In the genomic region with DNA sequence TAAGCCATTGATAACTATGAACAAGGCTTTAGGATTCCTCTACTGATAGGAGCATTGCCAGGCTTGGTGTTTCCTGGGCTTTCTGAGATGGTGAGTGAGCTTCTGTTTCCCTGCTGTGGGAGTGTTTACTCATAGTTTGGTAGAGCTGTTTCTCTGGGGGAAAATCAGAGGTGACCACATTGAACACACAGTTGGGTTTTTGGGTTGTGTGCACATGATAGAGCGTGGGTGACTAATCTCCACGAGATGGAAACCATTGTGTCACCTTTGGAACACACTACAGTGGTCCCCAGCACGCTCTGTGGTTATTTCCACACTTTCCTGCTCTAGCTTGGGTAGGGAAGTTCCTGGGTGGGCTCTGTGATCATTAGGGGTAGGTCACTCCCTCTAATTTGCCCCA, we compare ENCODE assay signal across 12 cellular contexts. TPM values are rescaled to one million over a fixed set of nuclear protein-coding genes. Genes with fewer than 3 reads are reported as not detected.
DNase-seq lines count a peak whose midpoint lies in the region; ATAC-seq and TF ChIP-seq lines count a peak whose summit lies in the region.
"Had no signal": no experiment of that assay in that cellular context is flagged by ENCODE, and none has a peak within 500 bp of the region (broad histone marks: within the 10 kb centered on the region; RNA-seq: fewer than 3 reads in every experiment).

No MANE protein-coding gene starts in this region.

- H3K9ac ChIP-seq in adipocyte (ENCODE audit: low read length) (peak overlapping the region; percentile 61), smooth muscle cell (ENCODE audit: low read depth) (no peak overlapping the region)

- H4K20me1 ChIP-seq in smooth muscle cell (ENCODE audit: low read depth) = peaks cover 23% of the 10 kb centered on the region

- TF ChIP-seq CTCF in right atrium auricular region (IDR thresholded peaks at IDR 0.05) = no peak
- TF ChIP-seq CTCF in smooth muscle cell (IDR thresholded peaks at IDR 0.05; ENCODE audit: borderline replicate concordance, insufficient read depth, poor library complexity, severe bottlenecking) = no peak
- no peak for TF ChIP-seq CTCF in vagina (IDR thresholded peaks at IDR 0.05)
- TF ChIP-seq CTCF in GM10266 (IDR thresholded peaks at IDR 0.05; ENCODE audit: control insufficient read depth, insufficient read depth, low read depth, missing control alignments) = no peak

- H3K36me3 ChIP-seq in right atrium auricular region (peaks cover 23% of the 10 kb centered on the region), adipocyte (ENCODE audit: control insufficient read depth, insufficient read depth, low read length, severe bottlenecking) (peaks cover 53% of the 10 kb centered on the region), smooth muscle cell (ENCODE audit: low read depth) (no peaks in the 10 kb centered on the region), vagina (peaks cover 0 to 5% of the 10 kb centered on the region in 2 donors)

- H3K9me3 ChIP-seq in right atrium auricular region = peaks cover 0 to 43% of the 10 kb centered on the region in 2 donors
- H3K9me3 ChIP-seq in adipocyte (ENCODE audit: control insufficient read depth, low read length) = peaks cover 27% of the 10 kb centered on the region
- peaks cover 5% of the 10 kb centered on the region for H3K9me3 ChIP-seq in smooth muscle cell (replicated peaks; ENCODE audit: low read depth)
- no peaks in the 10 kb centered on the region for H3K9me3 ChIP-seq in vagina

- no peak overlapping the region for H2AFZ ChIP-seq in smooth muscle cell (ENCODE audit: low read depth)

- 61% methylated on average over 3 of the region's 3 CpGs for WGBS in smooth muscle cell (ENCODE audit: low lambda C conversion rate)

- H3K79me2 ChIP-seq in smooth muscle cell (ENCODE audit: low read depth) = peaks cover 97% of the 10 kb centered on the region

- H3K27ac ChIP-seq in right atrium auricular region (peak overlapping the region; percentile 11 to 58), smooth muscle cell (ENCODE audit: low read depth) (peak overlapping the region; percentile 42), vagina (peak overlapping the region; percentile 94)

- intact Hi-C loops in cardiac septum (cut with DNase I) (no loop called here), vagina (cut with DNase I) (no loop called here)

- H3K27me3 ChIP-seq in right atrium auricular region = no peaks in the 10 kb centered on the region
- no peaks in the 10 kb centered on the region for H3K27me3 ChIP-seq in adipocyte (replicated peaks; ENCODE audit: control insufficient read depth, insufficient read depth, low read length)
- no peaks in the 10 kb centered on the region for H3K27me3 ChIP-seq in smooth muscle cell (ENCODE audit: low read depth)
- H3K27me3 ChIP-seq in vagina = no peaks in the 10 kb centered on the region

- DNase-seq in right atrium auricular region (ENCODE audit: low spot score) = peak; percentile 73
- DNase-seq in cardiac septum (ENCODE audit: low spot score) = no peak
- DNase-seq in adipocyte (ENCODE audit: low read depth) = no peak
- no peak for DNase-seq in smooth muscle cell (lab: John Stamatoyannopoulos, UW; ENCODE audit: unreplicated experiment)
- no peak for DNase-seq in vagina (ENCODE audit: extremely low spot score in 2 of 2)
- DNase-seq in NCI-H1092 treated with DMSO at 0.1 percent for 48 hours (lab: John Stamatoyannopoulos, UW) = no peak
- no peak for DNase-seq in GM10266 (ENCODE audit: extremely low spot score)
- DNase-seq: endodermal cell, occipital lobe, substantia nigra had no signal

- no peak for ATAC-seq in HG03039 (IDR thresholded peaks at IDR 0.05; ENCODE audit: unreplicated experiment)

- H3K4me3 ChIP-seq in right atrium auricular region (no peak overlapping the region), adipocyte (ENCODE audit: low read length) (peak overlapping the region; percentile 97), smooth muscle cell (no peak overlapping the region), vagina (no peak overlapping the region)

- peaks cover 3% of the 10 kb centered on the region for H3F3A ChIP-seq in smooth muscle cell (ENCODE audit: low read depth)

- no peak for TF ChIP-seq POLR2A in vagina (IDR thresholded peaks at IDR 0.05)

- H3K4me1 ChIP-seq in right atrium auricular region (peaks cover 0 to 28% of the 10 kb centered on the region in 2 donors), adipocyte (ENCODE audit: control insufficient read depth, insufficient read depth, low read length) (peaks cover 69% of the 10 kb centered on the region), smooth muscle cell (ENCODE audit: low read depth) (no peaks in the 10 kb centered on the region), vagina (peaks cover 74% of the 10 kb centered on the region)

- no peak overlapping the region for H3K4me2 ChIP-seq in smooth muscle cell

RNA-seq across cellular contexts. Expression of gene IL1R1, which starts 5.4 kb away (rescaled TPM):
- total RNA-seq in right atrium auricular region (10 to 100 TPM; 28.7 to 86.2 TPM), cardiac septum (27.7 TPM), smooth muscle cell (32.4 and 36.6 TPM in 2 replicates), vagina (79.6 TPM)
- 20.0 and 26.8 TPM in 2 replicates for polyA plus RNA-seq in smooth muscle cell
- total RNA-seq: OCI-LY7 had no signal

RNA-seq across cellular contexts. Expression of gene IL1RL2, which starts 38.9 kb away (rescaled TPM):
- under 1 TPM in 1 of 2 donors, not detected in 1; 0.55 TPM for total RNA-seq in right atrium auricular region
- total RNA-seq in cardiac septum = 0.35 TPM
- 0.13 and 0.40 TPM in 2 replicates for total RNA-seq in smooth muscle cell
- polyA plus RNA-seq in smooth muscle cell = 0.10 and 1.2 TPM in 2 replicates
- total RNA-seq in vagina = 5.2 TPM
- total RNA-seq: OCI-LY7 had no signal

Comparison
In these comparisons a context has a peak if more than half of its experiments do, and no peak if none do; other contexts are left out.
1. H3K27ac ChIP-seq: peak in every context shown above with its lines; median percentile 94 in vagina; 42 in smooth muscle cell; 34 in right atrium auricular region.